8 cellular contexts compared by ENCODE assay signal in the genomic region with DNA sequence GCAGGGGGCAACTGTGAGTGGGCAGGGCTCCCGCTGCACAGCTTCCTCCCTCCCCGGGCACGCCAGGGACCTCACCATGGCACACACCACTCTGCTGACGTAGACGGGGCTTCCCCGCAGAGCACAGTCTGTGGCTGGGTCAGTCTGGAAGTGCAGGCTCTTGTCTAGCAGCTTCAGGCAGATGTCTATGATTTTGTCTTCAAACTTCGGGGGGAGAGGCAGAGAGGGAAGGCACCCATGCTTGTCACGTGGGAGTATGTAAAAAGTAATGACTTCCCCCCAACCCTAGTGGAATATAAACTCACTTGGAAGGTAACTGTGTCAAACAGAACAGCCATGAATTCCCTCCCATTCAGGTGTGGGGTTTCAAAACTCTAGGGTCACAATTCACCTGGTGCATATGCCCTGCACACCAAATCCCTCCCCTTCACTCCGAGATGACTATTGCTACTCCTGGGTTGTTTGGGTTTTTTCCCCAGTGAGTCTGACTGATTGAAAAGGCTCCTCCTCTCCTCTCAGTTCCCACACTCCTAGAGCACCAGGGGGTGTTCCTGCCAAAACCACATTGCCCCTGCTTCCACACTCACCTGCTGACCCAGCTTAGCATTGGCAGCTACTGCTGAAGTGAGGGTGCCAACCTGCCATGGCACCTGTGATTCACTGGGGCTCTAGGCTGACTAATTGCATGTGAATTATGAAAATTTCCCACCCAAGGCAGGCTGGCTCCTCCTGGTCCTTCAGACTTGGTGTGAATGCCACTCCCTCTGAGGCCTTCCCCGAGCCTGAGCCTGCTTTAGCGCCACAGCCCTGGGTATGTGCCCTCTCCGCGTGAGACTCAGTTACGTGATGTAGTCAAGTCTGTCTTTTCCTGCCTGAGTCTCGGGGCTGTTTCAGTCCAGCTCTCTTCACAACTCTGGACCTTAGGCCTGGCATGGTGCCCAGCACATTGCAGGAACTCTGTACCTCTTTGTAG. TPM values are rescaled to one million over a fixed set of nuclear protein-coding genes. Genes with fewer than 3 reads are reported as not detected.
DNase-seq lines count a peak whose midpoint lies in the region; ATAC-seq and TF ChIP-seq lines count a peak whose summit lies in the region.

No MANE protein-coding gene starts in this region.

- H3K4me2 ChIP-seq in DND-41 (ENCODE audit: insufficient read depth, low read length): no peak overlapping the region

- ATAC-seq in DND-41 (ENCODE audit: insufficient read depth, low read depth) (0 out of 3 replicates have a peak, but pooled peaks have one; percentile 27), GM21528 (IDR thresholded peaks at IDR 0.05; ENCODE audit: low FRiP score, unreplicated experiment) (peak; percentile 45)
- ATAC-seq in stimulated activated naive B cell treated with anti-CD40 and anti-IgM and Interleukin-4, amounts not matched to agents 10 μg/mL and 1 μg/mL and 100 μg/mL, for 72 hours (replicated peaks): peak; percentile 69 to 74

- H3K4me1 ChIP-seq in DND-41 (ENCODE audit: insufficient read depth, low read length): no peaks in the 10 kb centered on the region
- no peaks in the 10 kb centered on the region for H3K4me1 ChIP-seq in endodermal cell (ENCODE audit: control insufficient read depth, insufficient read depth, low read length)

- WGBS in endodermal cell (ENCODE audit: insufficient coverage in 1 of 2, insufficient read length in 1 of 2), 2 experiments: 85 to 90% methylated on average over 13 to 15 of the region's 15 CpGs

- no peaks in the 10 kb centered on the region for H3K36me3 Mint-ChIP-seq in endodermal cell (ENCODE audit: low read depth)
- no peaks in the 10 kb centered on the region for H3K36me3 Mint-ChIP-seq in stimulated activated naive B cell treated with anti-CD40 and anti-IgM and Interleukin-4, amounts not matched to agents 10 μg/mL and 1 μg/mL and 100 μg/mL, for 72 hours

- TF ChIP-seq CTCF in DND-41 (IDR thresholded peaks at IDR 0.05; ENCODE audit: borderline replicate concordance, extremely low read depth, low read length, poor library complexity, severe bottlenecking) (no peak), endodermal cell (conservative IDR thresholded peaks at IDR 0.05) (no peak)

- no peaks in the 10 kb centered on the region for H3K9me3 Mint-ChIP-seq in endodermal cell
- H3K9me3 Mint-ChIP-seq in stimulated activated naive B cell treated with anti-CD40 and anti-IgM and Interleukin-4, amounts not matched to agents 10 μg/mL and 1 μg/mL and 100 μg/mL, for 72 hours: peaks cover 3 to 6% of the 10 kb centered on the region in 2 donors

- no peak overlapping the region for H3K27ac Mint-ChIP-seq in endodermal cell
- peak overlapping the region; percentile 72 for H3K27ac Mint-ChIP-seq in stimulated activated naive B cell treated with anti-CD40 and anti-IgM and Interleukin-4, amounts not matched to agents 10 μg/mL and 1 μg/mL and 100 μg/mL, for 72 hours

- H3K27ac ChIP-seq in DND-41 (ENCODE audit: low read length): no peak overlapping the region
- H3K27ac ChIP-seq in endodermal cell (ENCODE audit: low read depth, low read length): no peak overlapping the region

- H3K79me2 ChIP-seq in DND-41 (ENCODE audit: insufficient read depth, low read length): no peaks in the 10 kb centered on the region

- H3K36me3 ChIP-seq in DND-41 (ENCODE audit: insufficient read depth, low read length) (no peaks in the 10 kb centered on the region), endodermal cell (ENCODE audit: control insufficient read depth, insufficient read depth, low read length) (no peaks in the 10 kb centered on the region)

- no peak overlapping the region for H3K4me3 Mint-ChIP-seq in endodermal cell
- peak overlapping the region; percentile 34 to 57 for H3K4me3 Mint-ChIP-seq in stimulated activated naive B cell treated with anti-CD40 and anti-IgM and Interleukin-4, amounts not matched to agents 10 μg/mL and 1 μg/mL and 100 μg/mL, for 72 hours

- H3K27me3 ChIP-seq in DND-41 (ENCODE audit: insufficient read depth, low read length, poor library complexity) (no peaks in the 10 kb centered on the region), endodermal cell (ENCODE audit: control insufficient read depth, insufficient read depth, low read length, poor library complexity, severe bottlenecking) (no peaks in the 10 kb centered on the region)

- intact Hi-C loops in posterior cingulate gyrus (cut with DNase I): no loop called here

- DNase-seq in DND-41: no peak
- peak; percentile 74 for DNase-seq in NCI-H226
- peak; percentile 29 for DNase-seq in endodermal cell
- DNase-seq in stimulated activated naive B cell treated with anti-CD40 and anti-IgM and Interleukin-4, amounts not matched to agents 10 μg/mL and 1 μg/mL and 100 μg/mL, for 72 hours: peak; percentile 56
- no peak for DNase-seq in NCI-H2081 (lab: John Stamatoyannopoulos, UW)
- DNase-seq in NOMO-1 treated with DMSO at 0.1 percent for 48 hours (lab: John Stamatoyannopoulos, UW; ENCODE audit: unreplicated experiment): no peak
- no peak for DNase-seq in posterior cingulate gyrus

- no peak overlapping the region for H2AFZ ChIP-seq in DND-41 (ENCODE audit: low read depth, low read length)

- no peaks in the 10 kb centered on the region for H4K20me1 ChIP-seq in DND-41 (ENCODE audit: insufficient read depth, low read length)

- H3K9ac ChIP-seq in DND-41 (ENCODE audit: low read depth, low read length): no peak overlapping the region
- H3K9ac ChIP-seq in endodermal cell (ENCODE audit: extremely low read depth, low read length, poor library complexity, severe bottlenecking): no peak overlapping the region

- peaks cover 5% of the 10 kb centered on the region for H3K27me3 Mint-ChIP-seq in endodermal cell (ENCODE audit: insufficient read depth)
- peaks cover 0 to 5% of the 10 kb centered on the region in 2 donors for H3K27me3 Mint-ChIP-seq in stimulated activated naive B cell treated with anti-CD40 and anti-IgM and Interleukin-4, amounts not matched to agents 10 μg/mL and 1 μg/mL and 100 μg/mL, for 72 hours

- no peaks in the 10 kb centered on the region for H3K9me3 ChIP-seq in DND-41 (ENCODE audit: insufficient read depth, low read length, severe bottlenecking)
- no peaks in the 10 kb centered on the region for H3K9me3 ChIP-seq in endodermal cell (ENCODE audit: control insufficient read depth, low read length)

- H3K4me3 ChIP-seq in DND-41 (ENCODE audit: low read depth in 1 of 2, low read length in 2 of 2) (no peak overlapping the region), endodermal cell (ENCODE audit: low read length) (no peak overlapping the region)

- H3K4me1 Mint-ChIP-seq in endodermal cell: no peaks in the 10 kb centered on the region
- peaks cover 45 to 57% of the 10 kb centered on the region in 2 donors for H3K4me1 Mint-ChIP-seq in stimulated activated naive B cell treated with anti-CD40 and anti-IgM and Interleukin-4, amounts not matched to agents 10 μg/mL and 1 μg/mL and 100 μg/mL, for 72 hours

RNA-seq across cellular contexts. Expression of a gene that starts 13.0 kb away (rescaled TPM):
- total RNA-seq in endodermal cell: not detected
- not detected for polyA plus RNA-seq in endodermal cell (2013, experiment 1 of 2)
- polyA plus RNA-seq in endodermal cell (2013, experiment 2 of 2): not detected

RNA-seq across cellular contexts. Expression of a gene that starts 32.9 kb away (rescaled TPM):
- not detected for total RNA-seq in endodermal cell
- polyA plus RNA-seq in endodermal cell (2013, experiment 1 of 2): not detected
- polyA plus RNA-seq in endodermal cell (2013, experiment 2 of 2): not detected

RNA-seq across cellular contexts. Expression of a gene that starts 48.3 kb away (rescaled TPM):
- not detected for total RNA-seq in endodermal cell
- polyA plus RNA-seq in endodermal cell (2013, experiment 1 of 2): not detected
- polyA plus RNA-seq in endodermal cell (2013, experiment 2 of 2): not detected

Comparison
In these comparisons a context has a peak if more than half of its experiments do, and no peak if none do; other contexts are left out.
1. DNase-seq: peak in NCI-H226 (single experiment), endodermal cell (single experiment) and stimulated activated naive B cell treated with anti-CD40 and anti-IgM and Interleukin-4, amounts not matched to agents 10 μg/mL and 1 μg/mL and 100 μg/mL, for 72 hours (single experiment); none in DND-41 (single experiment), NCI-H2081 (0 of 2), NOMO-1 treated with DMSO at 0.1 percent for 48 hours (single experiment) and posterior cingulate gyrus (0 of 10).
2. Peak in every context shown above with its lines, with median percentiles within 50 percentile points of each other: ATAC-seq.